In the genomic region with DNA sequence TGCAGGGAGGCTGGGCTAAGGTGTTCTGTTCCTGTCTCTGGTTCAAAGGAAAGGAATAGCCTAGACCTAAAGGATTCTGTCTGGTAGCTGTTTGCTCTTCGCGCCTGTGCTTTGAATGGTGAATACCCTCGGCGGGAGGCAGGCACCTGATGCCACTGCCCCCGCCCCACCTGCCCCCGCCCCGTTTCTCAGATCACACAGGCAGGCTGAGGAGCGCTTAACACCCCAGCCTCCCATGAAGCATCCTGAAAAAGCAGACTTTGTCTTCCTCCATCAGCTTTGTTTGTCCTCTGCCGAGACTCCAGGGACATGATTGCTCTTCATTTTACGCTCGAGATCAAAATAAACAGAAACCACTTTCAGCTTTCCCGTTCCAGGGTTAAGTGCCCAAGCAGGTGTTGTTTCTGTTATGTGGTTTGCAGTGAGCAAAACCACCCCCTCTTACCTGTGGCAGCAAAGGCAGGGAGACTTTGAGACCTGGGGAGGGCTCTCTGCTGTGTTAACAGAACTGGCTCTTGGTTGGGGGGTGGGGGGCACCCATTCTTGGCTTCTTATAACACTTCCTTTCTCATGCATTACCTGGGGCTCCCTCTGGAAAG, we compare ENCODE assay signal across 16 cellular contexts.
DNase-seq lines count a peak whose midpoint lies in the region; ATAC-seq and TF ChIP-seq lines count a peak whose summit lies in the region.
"Had no signal": no experiment of that assay in that cellular context is flagged by ENCODE, and none has a peak within 500 bp of the region (broad histone marks: within the 10 kb centered on the region; RNA-seq: fewer than 3 reads in every experiment).

No MANE protein-coding gene starts in this region.

- H3K27ac ChIP-seq in upper lobe of left lung, result no peak overlapping the region
- no peak overlapping the region for H3K27ac ChIP-seq in WERI-Rb-1

- WGBS in upper lobe of left lung, 2 donors, result 44 to 50% methylated on average over 9 to 12 of the region's 12 CpGs

- H3K4me1 ChIP-seq in upper lobe of left lung, result peaks cover 0 to 11% (median 2%) of the 10 kb centered on the region in 4 donors

- H3K4me1 Mint-ChIP-seq in effector memory CD8-positive, alpha-beta T cell (ENCODE audit: low read depth in 2 of 2), result peaks cover 19 to 20% of the 10 kb centered on the region in 2 donors

- H3K36me3 Mint-ChIP-seq in effector memory CD8-positive, alpha-beta T cell (ENCODE audit: insufficient read depth), result peaks cover 7% of the 10 kb centered on the region
- H3K36me3 Mint-ChIP-seq: CD8-positive, alpha-beta T cell; T-cell had no signal

- no peaks in the 10 kb centered on the region for H3K27me3 ChIP-seq in upper lobe of left lung
- H3K27me3 ChIP-seq in WERI-Rb-1 (ENCODE audit: insufficient read depth, low read depth, severe bottlenecking), result no peaks in the 10 kb centered on the region

- no peak for TF ChIP-seq POLR2A in upper lobe of left lung (IDR thresholded peaks at IDR 0.05)

- no peak overlapping the region for H3K27ac Mint-ChIP-seq in effector memory CD8-positive, alpha-beta T cell
- H3K27ac Mint-ChIP-seq: CD8-positive, alpha-beta T cell; dendritic cell treated with granulocyte-macrophage colony-stimulating factor and Interleukin-4, amounts not matched to agents 40 ng/mL and 50 ng/mL, for 4 days; T-cell had no signal

- DNase-seq in NCI-H526 (lab: John Stamatoyannopoulos, UW) (peak; percentile 1 to 26), NCI-H526 treated with DMSO at 0.1 percent for 48 hours (lab: John Stamatoyannopoulos, UW) (no peak), NCI-H2171 (lab: John Stamatoyannopoulos, UW) (peak; percentile 74), upper lobe of left lung (peak; percentile 6 to 32), WERI-Rb-1 (no peak)
- no peak for DNase-seq in effector memory CD8-positive, alpha-beta T cell
- DNase-seq: 8988T; activated CD4-positive, alpha-beta T cell treated with anti-CD3 and anti-CD28 coated beads for 48 hours; CD8-positive, alpha-beta T cell; PC-3; stimulated activated CD4-positive, alpha-beta T cell treated with anti-CD3 and anti-CD28 coated beads, Interleukin-15, amount 100 ng/mL, for 24 hours; T-cell had no signal

- no peaks in the 10 kb centered on the region for H3K9me3 Mint-ChIP-seq in effector memory CD8-positive, alpha-beta T cell
- H3K9me3 Mint-ChIP-seq: CD8-positive, alpha-beta T cell; dendritic cell treated with granulocyte-macrophage colony-stimulating factor and Interleukin-4, amounts not matched to agents 40 ng/mL and 50 ng/mL, for 4 days; T-cell had no signal

- H3K4me3 ChIP-seq in upper lobe of left lung (no peak overlapping the region), WERI-Rb-1 (ENCODE audit: low read depth, low read length) (no peak overlapping the region)

- no peak for TF ChIP-seq EP300 in upper lobe of left lung (IDR thresholded peaks at IDR 0.05)

- no peaks in the 10 kb centered on the region for H3K36me3 ChIP-seq in upper lobe of left lung
- no peaks in the 10 kb centered on the region for H3K36me3 ChIP-seq in WERI-Rb-1

- TF ChIP-seq CTCF in upper lobe of left lung (IDR thresholded peaks at IDR 0.05), result no peak
- no peak for TF ChIP-seq CTCF in WERI-Rb-1 (IDR thresholded peaks at IDR 0.05; ENCODE audit: low read depth, low read length)

- H3K9me3 ChIP-seq in upper lobe of left lung, result no peaks in the 10 kb centered on the region
- H3K9me3 ChIP-seq in WERI-Rb-1 (ENCODE audit: severe bottlenecking), result no peaks in the 10 kb centered on the region

- H3K27me3 Mint-ChIP-seq in effector memory CD8-positive, alpha-beta T cell, result peaks cover 0 to 14% of the 10 kb centered on the region in 2 donors
- H3K27me3 Mint-ChIP-seq: dendritic cell treated with granulocyte-macrophage colony-stimulating factor and Interleukin-4, amounts not matched to agents 40 ng/mL and 50 ng/mL, for 4 days had no signal

- ATAC-seq in effector memory CD8-positive, alpha-beta T cell (replicated peaks), result no peak
- ATAC-seq in upper lobe of left lung (ENCODE audit: low FRiP score in 2 of 2) (peak in 1 of 2 donors; percentile 70), GM21381 (IDR thresholded peaks at IDR 0.05; ENCODE audit: unreplicated experiment) (no peak), GM19467 (IDR thresholded peaks at IDR 0.05; ENCODE audit: unreplicated experiment) (no peak)
- ATAC-seq: CD8-positive, alpha-beta T cell; HCT116; PC-3; T-cell had no signal

- peak overlapping the region; percentile 24 to 57 for H3K4me3 Mint-ChIP-seq in effector memory CD8-positive, alpha-beta T cell
- H3K4me3 Mint-ChIP-seq: CD8-positive, alpha-beta T cell; dendritic cell treated with granulocyte-macrophage colony-stimulating factor and Interleukin-4, amounts not matched to agents 40 ng/mL and 50 ng/mL, for 4 days; T-cell had no signal

Comparison
In these comparisons a context has a peak if more than half of its experiments do, and no peak if none do; other contexts are left out.
1. DNase-seq: peak in NCI-H526 (2 of 2), NCI-H2171 (single experiment) and upper lobe of left lung (2 of 2); none in NCI-H526 treated with DMSO at 0.1 percent for 48 hours (single experiment), effector memory CD8-positive, alpha-beta T cell (0 of 3) and WERI-Rb-1 (single experiment).